ENCODE assay signal across 1 cellular context in genomic region chr11:3831378-3832239, GRCh38.
A peak's percentile ranks its signal among the peaks of the same experiment; 100 is the strongest.
TF ChIP-seq lines count a peak whose summit lies in the region.

No MANE protein-coding gene starts in this region.

TF ChIP-seq in K562, 482 proteins besides CTCF, POLR2A, EP300 and RAD21 (continued from another document):
- no peak for TF ChIP-seq AFF4 (CRISPR knock-in tag; IDR thresholded peaks at IDR 0.05)
- TF ChIP-seq, protein P1, sequence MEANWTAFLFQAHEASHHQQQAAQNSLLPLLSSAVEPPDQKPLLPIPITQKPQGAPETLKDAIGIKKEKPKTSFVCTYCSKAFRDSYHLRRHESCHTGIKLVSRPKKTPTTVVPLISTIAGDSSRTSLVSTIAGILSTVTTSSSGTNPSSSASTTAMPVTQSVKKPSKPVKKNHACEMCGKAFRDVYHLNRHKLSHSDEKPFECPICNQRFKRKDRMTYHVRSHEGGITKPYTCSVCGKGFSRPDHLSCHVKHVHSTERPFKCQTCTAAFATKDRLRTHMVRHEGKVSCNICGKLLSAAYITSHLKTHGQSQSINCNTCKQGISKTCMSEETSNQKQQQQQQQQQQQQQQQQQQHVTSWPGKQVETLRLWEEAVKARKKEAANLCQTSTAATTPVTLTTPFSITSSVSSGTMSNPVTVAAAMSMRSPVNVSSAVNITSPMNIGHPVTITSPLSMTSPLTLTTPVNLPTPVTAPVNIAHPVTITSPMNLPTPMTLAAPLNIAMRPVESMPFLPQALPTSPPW (CRISPR knock-in tag; IDR thresholded peaks at IDR 0.05) = peak; percentile 49
- peak; percentile 64 for TF ChIP-seq DPF2 (IDR thresholded peaks at IDR 0.05)
- TF ChIP-seq ZNF589 (CRISPR knock-in tag; IDR thresholded peaks at IDR 0.05; ENCODE audit: low read depth) = peak; percentile 88; the same call in 1 of the 2 replicates
- 0 out of 2 replicates have a peak, but pooled peaks have one; percentile 6 for TF ChIP-seq HINFP (tag; conservative IDR thresholded peaks at IDR 0.05; ENCODE audit: low read depth)
- TF ChIP-seq, protein P2, sequence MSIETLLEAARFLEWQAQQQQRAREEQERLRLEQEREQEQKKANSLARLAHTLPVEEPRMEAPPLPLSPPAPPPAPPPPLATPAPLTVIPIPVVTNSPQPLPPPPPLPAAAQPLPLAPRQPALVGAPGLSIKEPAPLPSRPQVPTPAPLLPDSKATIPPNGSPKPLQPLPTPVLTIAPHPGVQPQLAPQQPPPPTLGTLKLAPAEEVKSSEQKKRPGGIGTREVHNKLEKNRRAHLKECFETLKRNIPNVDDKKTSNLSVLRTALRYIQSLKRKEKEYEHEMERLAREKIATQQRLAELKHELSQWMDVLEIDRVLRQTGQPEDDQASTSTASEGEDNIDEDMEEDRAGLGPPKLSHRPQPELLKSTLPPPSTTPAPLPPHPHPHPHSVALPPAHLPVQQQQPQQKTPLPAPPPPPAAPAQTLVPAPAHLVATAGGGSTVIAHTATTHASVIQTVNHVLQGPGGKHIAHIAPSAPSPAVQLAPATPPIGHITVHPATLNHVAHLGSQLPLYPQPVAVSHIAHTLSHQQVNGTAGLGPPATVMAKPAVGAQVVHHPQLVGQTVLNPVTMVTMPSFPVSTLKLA (conservative IDR thresholded peaks at IDR 0.05) = peak in 1 of 2 experiments; percentile 57; a peak in 2 of 4 replicates
- 0 out of 2 replicates have a peak, but pooled peaks have one; percentile 3 for TF ChIP-seq MAFK (IDR thresholded peaks at IDR 0.05; ENCODE audit: low read length)
- TF ChIP-seq ZNF197 (CRISPR knock-in tag; IDR thresholded peaks at IDR 0.05; ENCODE audit: low read depth) = 0 out of 2 replicates have a peak, but pooled peaks have one; percentile 47
- no peak for TF ChIP-seq KDM2B (CRISPR knock-in tag; IDR thresholded peaks at IDR 0.05)
- TF ChIP-seq C11orf30 (IDR thresholded peaks at IDR 0.05; ENCODE audit: low read depth) = peak; percentile 34; the same call in 1 of the 2 replicates
- peak; percentile 34; the same call in 1 of the 2 replicates for TF ChIP-seq NFE2 (IDR thresholded peaks at IDR 0.05; ENCODE audit: low read depth)
- 0 out of 2 replicates have a peak, but pooled peaks have one; percentile 12 for TF ChIP-seq HIVEP1 (CRISPR knock-in tag; IDR thresholded peaks at IDR 0.05)
- TF ChIP-seq MLLT1 (IDR thresholded peaks at IDR 0.05) = no peak
- TF ChIP-seq HMBOX1 (IDR thresholded peaks at IDR 0.05) = peak; percentile 82; the same call in 1 of the 2 replicates
- TF ChIP-seq ZNF639 (CRISPR knock-in tag; conservative IDR thresholded peaks at IDR 0.05 in 1 of 2, IDR thresholded peaks at IDR 0.05 in 1 of 2) = 0 out of 4 replicates have a peak, but pooled peaks of 1 of the 2 experiments have one; percentile 36
- TF ChIP-seq NRF1 (conservative IDR thresholded peaks at IDR 0.05 in 1 of 2, IDR thresholded peaks at IDR 0.05 in 1 of 2) = peak; percentile 47 to 50
- TF ChIP-seq DMBX1 (CRISPR knock-in tag; IDR thresholded peaks at IDR 0.05; ENCODE audit: borderline replicate concordance) = peak; percentile 71; the same call in 1 of the 2 replicates
- 0 out of 2 replicates have a peak, but pooled peaks have one; percentile 8 for TF ChIP-seq GATAD2A (IDR thresholded peaks at IDR 0.05)
- no peak for TF ChIP-seq ZNF507 (tag; conservative IDR thresholded peaks at IDR 0.05)
- peak; percentile 83 for TF ChIP-seq MEIS2 (IDR thresholded peaks at IDR 0.05; ENCODE audit: partially characterized antibody)
- peak; percentile 48 for TF ChIP-seq ZNF316 (IDR thresholded peaks at IDR 0.05)
- TF ChIP-seq TFAP4 (CRISPR knock-in tag; IDR thresholded peaks at IDR 0.05; ENCODE audit: borderline replicate concordance) = peak; percentile 26; the same call in 1 of the 2 replicates
- peak; percentile 58; the same call in 1 of the 2 replicates for TF ChIP-seq ETV5 (CRISPR knock-in tag; IDR thresholded peaks at IDR 0.05; ENCODE audit: low read depth)
- TF ChIP-seq ZBTB40 (IDR thresholded peaks at IDR 0.05) = peak; percentile 64
- TF ChIP-seq ZBTB40 (CRISPR knock-in tag; IDR thresholded peaks at IDR 0.05) = no peak
- no peak for TF ChIP-seq ATF1 (CRISPR knock-in tag; IDR thresholded peaks at IDR 0.05)
- peak; percentile 40 for TF ChIP-seq ATF1 (tag; IDR thresholded peaks at IDR 0.05)
- peak; percentile 65 for TF ChIP-seq CXXC5 (CRISPR knock-in tag; IDR thresholded peaks at IDR 0.05)
- peak; percentile 66; the same call in 1 of the 2 replicates for TF ChIP-seq SOX6 (IDR thresholded peaks at IDR 0.05)
- peak; percentile 78 for TF ChIP-seq ZNF175 (CRISPR knock-in tag; IDR thresholded peaks at IDR 0.05; ENCODE audit: low read depth)
- peak; percentile 25; the same call in 1 of the 2 replicates for TF ChIP-seq POLR2H (tag; IDR thresholded peaks at IDR 0.05; ENCODE audit: low read depth)
